ENCODE assay signal across 7 cellular contexts in genomic region chr11:68856425-68857030, GRCh38. TPM values are rescaled to one million over a fixed set of nuclear protein-coding genes. Genes with fewer than 3 reads are reported as not detected.
DNase-seq lines count a peak whose midpoint lies in the region; ATAC-seq and TF ChIP-seq lines count a peak whose summit lies in the region.
"Not testable (repeated sequence)": the region's sequence is repeated elsewhere in the genome, so short reads cannot be mapped to it uniquely, and the experiment has no call there.

No MANE protein-coding gene starts in this region.

- not testable (repeated sequence) for H3K27ac Mint-ChIP-seq in CD8-positive, alpha-beta T cell; activated naive CD8-positive, alpha-beta T cell; natural killer cell treated with Interleukin-12 subunit alpha and Interleukin-12 subunit beta and Interleukin-15 and Interleukin-18, amount 100 ng/mL, for 72 hours

- TF ChIP-seq CTCF in CD8-positive, alpha-beta T cell (IDR thresholded peaks at IDR 0.05); PC-9 (conservative IDR thresholded peaks at IDR 0.05); gastroesophageal sphincter (IDR thresholded peaks at IDR 0.05); right lobe of liver (IDR thresholded peaks at IDR 0.05); spleen (IDR thresholded peaks at IDR 0.05 in 8 of 11, conservative IDR thresholded peaks at IDR 0.05 in 3 of 11): not testable (repeated sequence)

- not testable (repeated sequence) for H3K27ac ChIP-seq in CD8-positive, alpha-beta T cell (ENCODE audit: low read depth, low read length); PC-9; spleen
- H3K27ac ChIP-seq in gastroesophageal sphincter = peak overlapping the region in 3 of 4 donors; percentile 68 to 81 (median 74)
- H3K27ac ChIP-seq in right lobe of liver = peak overlapping the region; percentile 53 to 87 (median 75)

- H3K9me3 ChIP-seq in CD8-positive, alpha-beta T cell (ENCODE audit: low read length); PC-9 (ENCODE audit: insufficient read depth, low read depth); gastroesophageal sphincter; right lobe of liver; spleen: not testable (repeated sequence)

- BruUV-seq in PC-9 (replicated peaks; lab: Mats Ljungman, UMichigan) = not testable (repeated sequence)

- DNase-seq in CD8-positive, alpha-beta T cell; PC-9; natural killer cell treated with Interleukin-12 subunit alpha and Interleukin-12 subunit beta and Interleukin-15 and Interleukin-18, amount 100 ng/mL, for 72 hours (ENCODE audit: low spot score): not testable (repeated sequence)
- peak in 1 of 3 donors; percentile 25 for DNase-seq in right lobe of liver
- DNase-seq in spleen = peak; percentile 39

- peak overlapping the region; percentile 24; the same call in 1 of the 2 replicates for H3K4me2 ChIP-seq in PC-9

- not testable (repeated sequence) for H3K27me3 ChIP-seq in CD8-positive, alpha-beta T cell (ENCODE audit: insufficient read depth, low read length); PC-9 (ENCODE audit: insufficient read depth, low read depth); right lobe of liver
- peaks cover 27% of the 10 kb centered on the region for H3K27me3 ChIP-seq in gastroesophageal sphincter
- peaks cover 0 to 34% (median 13%) of the 10 kb centered on the region in 7 donors for H3K27me3 ChIP-seq in spleen (replicated peaks in 1 of 7)

- intact Hi-C loops in CD8-positive, alpha-beta T cell (cut with DNase I, micrococcal nuclease); PC-9 (cut with micrococcal nuclease; ENCODE audit: unreplicated experiment); right lobe of liver (cut with DNase I); spleen (cut with DNase I; ENCODE audit: low total_unique reads): not testable (repeated sequence)

- not testable (repeated sequence) for TF ChIP-seq EP300 in gastroesophageal sphincter (IDR thresholded peaks at IDR 0.05)

- H2AFZ ChIP-seq in PC-9 = not testable (repeated sequence)

- not testable (repeated sequence) for H3K9me3 Mint-ChIP-seq in CD8-positive, alpha-beta T cell; activated naive CD8-positive, alpha-beta T cell (ENCODE audit: low read depth); natural killer cell treated with Interleukin-12 subunit alpha and Interleukin-12 subunit beta and Interleukin-15 and Interleukin-18, amount 100 ng/mL, for 72 hours

- CTCF ChIA-PET in CD8-positive, alpha-beta T cell (lab: Charles Lee) = not testable (repeated sequence)
- CTCF ChIA-PET in PC-9 (lab: Charles Lee) = interaction anchor here (0.7 kb wide), 1 partner anchor 767 kb away, joined by 10 read pairs; no protein-coding TSS in a partner anchor

- not testable (repeated sequence) for H3K36me3 Mint-ChIP-seq in CD8-positive, alpha-beta T cell; activated naive CD8-positive, alpha-beta T cell; natural killer cell treated with Interleukin-12 subunit alpha and Interleukin-12 subunit beta and Interleukin-15 and Interleukin-18, amount 100 ng/mL, for 72 hours

- POLR2A ChIA-PET in CD8-positive, alpha-beta T cell (lab: Charles Lee); PC-9 (lab: Charles Lee; ENCODE audit: unreplicated experiment): not testable (repeated sequence)

- not testable (repeated sequence) for H3K4me1 Mint-ChIP-seq in CD8-positive, alpha-beta T cell (ENCODE audit: low read depth); activated naive CD8-positive, alpha-beta T cell (ENCODE audit: low read depth)
- peaks cover 0 to 12% of the 10 kb centered on the region in 2 donors for H3K4me1 Mint-ChIP-seq in natural killer cell treated with Interleukin-12 subunit alpha and Interleukin-12 subunit beta and Interleukin-15 and Interleukin-18, amount 100 ng/mL, for 72 hours (ENCODE audit: low read depth in 2 of 2)

- not testable (repeated sequence) for H3K4me3 ChIP-seq in CD8-positive, alpha-beta T cell (ENCODE audit: low read depth, low read length); PC-9; gastroesophageal sphincter; right lobe of liver; spleen

- H3K4me3 Mint-ChIP-seq in CD8-positive, alpha-beta T cell = peak overlapping the region; percentile 12
- H3K4me3 Mint-ChIP-seq in activated naive CD8-positive, alpha-beta T cell = peak overlapping the region; percentile 42
- peak overlapping the region; percentile 34 for H3K4me3 Mint-ChIP-seq in natural killer cell treated with Interleukin-12 subunit alpha and Interleukin-12 subunit beta and Interleukin-15 and Interleukin-18, amount 100 ng/mL, for 72 hours

- not testable (repeated sequence) for TF ChIP-seq POLR2A in gastroesophageal sphincter (IDR thresholded peaks at IDR 0.05); right lobe of liver (IDR thresholded peaks at IDR 0.05); spleen (IDR thresholded peaks at IDR 0.05)

- not testable (repeated sequence) for H3K79me2 ChIP-seq in PC-9 (ENCODE audit: low read depth)

- H4K20me1 ChIP-seq in PC-9 (ENCODE audit: insufficient read depth) = not testable (repeated sequence)

- H3K9me2 ChIP-seq in PC-9 (ENCODE audit: insufficient read depth) = not testable (repeated sequence)

- WGBS in gastroesophageal sphincter (ENCODE audit: low coverage in 1 of 2), 2 donors = 71 to 87% methylated on average over 8 to 17 of the region's 21 CpGs
- 64% methylated on average over 17 of the region's 21 CpGs for WGBS in right lobe of liver (ENCODE audit: insufficient coverage, low coverage, low lambda C conversion rate, missing lambda C conversion rate)
- 87 to 95% (median 92%) methylated on average over 21 of the region's 21 CpGs for WGBS in spleen, 5 donors

- H3K36me3 ChIP-seq in CD8-positive, alpha-beta T cell (ENCODE audit: insufficient read depth, low read length); PC-9 (ENCODE audit: low read depth); gastroesophageal sphincter; right lobe of liver; spleen: not testable (repeated sequence)

- H3K4me1 ChIP-seq in CD8-positive, alpha-beta T cell (ENCODE audit: insufficient read depth, low read length) = not testable (repeated sequence)
- H3K4me1 ChIP-seq in PC-9 (replicated peaks; ENCODE audit: insufficient read depth) = peaks cover 18% of the 10 kb centered on the region
- H3K4me1 ChIP-seq in gastroesophageal sphincter = peaks cover 0 to 33% (median 4%) of the 10 kb centered on the region in 3 donors
- H3K4me1 ChIP-seq in right lobe of liver = peaks cover 5 to 19% (median 11%) of the 10 kb centered on the region in 4 donors
- peaks cover 5 to 23% (median 16%) of the 10 kb centered on the region in 6 donors for H3K4me1 ChIP-seq in spleen

- ATAC-seq in CD8-positive, alpha-beta T cell; gastroesophageal sphincter; right lobe of liver; natural killer cell treated with Interleukin-12 subunit alpha and Interleukin-12 subunit beta and Interleukin-15 and Interleukin-18, amount 100 ng/mL, for 72 hours: not testable (repeated sequence)

- H3F3A ChIP-seq in PC-9 (ENCODE audit: insufficient read depth, low read depth) = peaks cover 22% of the 10 kb centered on the region; the same call in 1 of the 2 replicates

- peaks cover 25% of the 10 kb centered on the region for H3K27me3 Mint-ChIP-seq in CD8-positive, alpha-beta T cell (ENCODE audit: low read depth)
- not testable (repeated sequence) for H3K27me3 Mint-ChIP-seq in activated naive CD8-positive, alpha-beta T cell
- H3K27me3 Mint-ChIP-seq in natural killer cell treated with Interleukin-12 subunit alpha and Interleukin-12 subunit beta and Interleukin-15 and Interleukin-18, amount 100 ng/mL, for 72 hours = peaks cover 13 to 19% of the 10 kb centered on the region in 2 donors

RNA-seq across cellular contexts. Expression of gene CPT1A, which starts 14.8 kb away (rescaled TPM):
- total RNA-seq in CD8-positive, alpha-beta T cell = 10 to 100 TPM in 1 of 2 experiments, 1 to 10 TPM in 1; 9.5 to 12.3 TPM
- total RNA-seq in PC-9 (2021) (29.7 and 36.3 TPM in 2 replicates), gastroesophageal sphincter (100 to 1,000 TPM in 1 of 4 donors, 10 to 100 TPM in 3; 33.4 to 103 (median 74.7) TPM), right lobe of liver (100 to 1,000 TPM in 3 of 6 experiments, 10 to 100 TPM in 3; 30.5 to 152 (median 90.8) TPM), spleen (100 to 1,000 TPM in 1 of 7 donors, 10 to 100 TPM in 6; 43.3 to 118 (median 73.1) TPM)
- 10 to 100 TPM; 26.7 to 32.3 TPM for total RNA-seq in natural killer cell treated with Interleukin-12 subunit alpha and Interleukin-12 subunit beta and Interleukin-15 and Interleukin-18, amount 100 ng/mL, for 72 hours
- 10 to 100 TPM in 2 of 3 donors, 1 to 10 TPM in 1; 6.7 to 18.0 (median 11.0) TPM for polyA plus RNA-seq in spleen

RNA-seq across cellular contexts. Expression of gene MRPL21, which starts 47.1 kb away (rescaled TPM):
- 10 to 100 TPM; 48.4 to 53.6 TPM for total RNA-seq in CD8-positive, alpha-beta T cell
- total RNA-seq in PC-9 (2021) (81.9 and 88.0 TPM in 2 replicates), gastroesophageal sphincter (10 to 100 TPM; 40.4 to 70.0 (median 52.8) TPM), right lobe of liver (10 to 100 TPM; 18.8 to 50.4 (median 26.0) TPM), spleen (10 to 100 TPM; 11.2 to 37.4 (median 32.9) TPM)
- 100 to 1,000 TPM in 1 of 2 donors, 10 to 100 TPM in 1; 57.6 to 108 TPM for total RNA-seq in natural killer cell treated with Interleukin-12 subunit alpha and Interleukin-12 subunit beta and Interleukin-15 and Interleukin-18, amount 100 ng/mL, for 72 hours
- polyA plus RNA-seq in spleen = 10 to 100 TPM; 50.5 to 81.0 (median 62.2) TPM

RNA-seq across cellular contexts. Expression of gene IGHMBP2, which starts 47.2 kb away (rescaled TPM):
- total RNA-seq in CD8-positive, alpha-beta T cell = 10 to 100 TPM; 25.5 to 27.3 TPM
- 27.0 and 27.6 TPM in 2 replicates for total RNA-seq in PC-9 (2021)
- 10 to 100 TPM; 20.9 to 31.8 (median 24.9) TPM for total RNA-seq in gastroesophageal sphincter
- 10 to 100 TPM in 4 of 6 experiments, 1 to 10 TPM in 2; 5.8 to 21.2 (median 11.5) TPM for total RNA-seq in right lobe of liver
- 10 to 100 TPM; 32.8 to 62.9 TPM for total RNA-seq in natural killer cell treated with Interleukin-12 subunit alpha and Interleukin-12 subunit beta and Interleukin-15 and Interleukin-18, amount 100 ng/mL, for 72 hours
- total RNA-seq in spleen = 10 to 100 TPM; 15.6 to 31.6 (median 25.3) TPM
- 10 to 100 TPM in 2 of 3 donors, 1 to 10 TPM in 1; 8.2 to 24.1 (median 21.7) TPM for polyA plus RNA-seq in spleen
